In genomic region chr14:89451229-89451628, GRCh38 we compare ENCODE assay signal across 18 cellular contexts.
"Had no signal": no experiment of that assay in that cellular context is flagged by ENCODE, and none has a peak within 500 bp of the region (broad histone marks: within the 10 kb centered on the region; RNA-seq: fewer than 3 reads in every experiment).

No MANE protein-coding gene starts in this region.

- H3K36me3 ChIP-seq: gastrocnemius medialis, upper lobe of right lung, vagina had no signal

- H3K27me3 Mint-ChIP-seq: naive thymus-derived CD4-positive, alpha-beta T cell; stimulated activated naive CD8-positive, alpha-beta T cell treated with anti-CD3 and anti-CD28 coated beads, Interleukin-15, Interleukin-2, amounts not matched to agents 100 ng/mL and 50 ng/mL, for 24 hours had no signal

- H3K9me3 ChIP-seq: esophagus muscularis mucosa, gastrocnemius medialis, psoas muscle, testis, tibial nerve, upper lobe of right lung, vagina had no signal

- H3K9me3 Mint-ChIP-seq: naive thymus-derived CD4-positive, alpha-beta T cell; nephron progenitor cell; stimulated activated naive CD8-positive, alpha-beta T cell treated with anti-CD3 and anti-CD28 coated beads, Interleukin-15, Interleukin-2, amounts not matched to agents 100 ng/mL and 50 ng/mL, for 24 hours had no signal

- H3K27ac Mint-ChIP-seq: stimulated activated naive CD8-positive, alpha-beta T cell treated with anti-CD3 and anti-CD28 coated beads, Interleukin-15, Interleukin-2, amounts not matched to agents 100 ng/mL and 50 ng/mL, for 24 hours had no signal

- H3K4me3 Mint-ChIP-seq: naive thymus-derived CD4-positive, alpha-beta T cell; nephron progenitor cell; stimulated activated naive CD8-positive, alpha-beta T cell treated with anti-CD3 and anti-CD28 coated beads, Interleukin-15, Interleukin-2, amounts not matched to agents 100 ng/mL and 50 ng/mL, for 24 hours had no signal

- H3K4me1 ChIP-seq: gastrocnemius medialis, psoas muscle, tibial nerve, upper lobe of right lung, vagina had no signal

- H3K27ac ChIP-seq: epithelial cell of prostate, esophagus muscularis mucosa, gastrocnemius medialis, psoas muscle, skin epidermis, testis, tibial nerve, upper lobe of right lung, vagina had no signal

- H3K4me3 ChIP-seq: esophagus muscularis mucosa, gastrocnemius medialis, psoas muscle, skin epidermis, testis, tibial nerve, upper lobe of right lung, vagina had no signal

- DNase-seq: effector memory CD4-positive, alpha-beta T cell; gastrocnemius medialis; glutamatergic neuron; left ventricle myocardium superior; naive thymus-derived CD4-positive, alpha-beta T cell; nephron progenitor cell; psoas muscle; retina; testis; upper lobe of right lung had no signal

- H3K27me3 ChIP-seq: esophagus muscularis mucosa, gastrocnemius medialis, testis, tibial nerve, upper lobe of right lung, vagina had no signal

- ATAC-seq: gastrocnemius medialis; left ventricle myocardium superior; naive thymus-derived CD4-positive, alpha-beta T cell; psoas muscle; sciatic nerve; upper lobe of right lung had no signal

- FAIRE-seq: keratinocyte had no signal
